ENCODE assay signal across 22 cellular contexts in the genomic region with DNA sequence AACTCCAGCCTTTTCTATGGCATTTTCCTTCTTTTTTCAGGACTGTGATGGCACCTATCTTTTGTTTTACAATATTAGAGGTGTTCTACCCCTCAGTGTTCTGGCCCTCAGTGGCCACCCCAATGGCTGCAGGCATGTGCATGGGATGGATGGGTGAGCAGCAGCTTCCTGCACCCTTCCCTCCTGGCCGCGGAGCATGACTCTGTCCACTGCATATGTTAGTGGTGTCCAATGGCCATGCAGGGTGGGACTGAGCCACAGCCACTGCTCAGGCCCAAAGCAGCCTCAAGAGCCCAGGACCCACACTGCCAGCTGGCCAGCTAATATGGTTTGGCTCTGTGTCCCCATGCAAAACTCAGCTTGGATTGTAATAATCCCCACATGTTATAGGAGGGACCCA.
"Had no signal": no experiment of that assay in that cellular context is flagged by ENCODE, and none has a peak within 500 bp of the region (broad histone marks: within the 10 kb centered on the region; RNA-seq: fewer than 3 reads in every experiment).

No MANE protein-coding gene starts in this region.

- H3K27ac ChIP-seq: coronary artery, dorsolateral prefrontal cortex, epithelial cell of prostate, esophagus squamous epithelium, gastrocnemius medialis, heart right ventricle, left lung, lower lobe of right lung had no signal

- H3K27me3 ChIP-seq: dorsolateral prefrontal cortex, esophagus squamous epithelium, gastrocnemius medialis, heart right ventricle, left lung had no signal

- H3K4me1 ChIP-seq: esophagus squamous epithelium, gastrocnemius medialis, heart right ventricle, left lung, lower lobe of right lung had no signal

- DNase-seq: dermis blood vessel endothelial cell; dorsolateral prefrontal cortex; effector CD4-positive, alpha-beta T cell; effector memory CD4-positive, alpha-beta T cell; erythroblast; esophagus squamous epithelium; foreskin fibroblast; foreskin melanocyte; gastrocnemius medialis; glutamatergic neuron; head of caudate nucleus; heart right ventricle; hippocampal formation; left cardiac atrium; left ventricle myocardium superior; lower lobe of right lung; mesendoderm; midbrain had no signal

- H3K4me3 ChIP-seq: coronary artery, dorsolateral prefrontal cortex, esophagus squamous epithelium, gastrocnemius medialis, heart right ventricle, left lung, lower lobe of right lung had no signal

- ATAC-seq: esophagus mucosa, gastrocnemius medialis, heart right ventricle, left cardiac atrium, left lung, left ventricle myocardium superior had no signal

- H3K9me3 ChIP-seq: esophagus squamous epithelium, gastrocnemius medialis, lower lobe of right lung had no signal

- H3K36me3 ChIP-seq: esophagus squamous epithelium, gastrocnemius medialis, heart right ventricle, left lung, lower lobe of right lung had no signal
